In the genomic region with DNA sequence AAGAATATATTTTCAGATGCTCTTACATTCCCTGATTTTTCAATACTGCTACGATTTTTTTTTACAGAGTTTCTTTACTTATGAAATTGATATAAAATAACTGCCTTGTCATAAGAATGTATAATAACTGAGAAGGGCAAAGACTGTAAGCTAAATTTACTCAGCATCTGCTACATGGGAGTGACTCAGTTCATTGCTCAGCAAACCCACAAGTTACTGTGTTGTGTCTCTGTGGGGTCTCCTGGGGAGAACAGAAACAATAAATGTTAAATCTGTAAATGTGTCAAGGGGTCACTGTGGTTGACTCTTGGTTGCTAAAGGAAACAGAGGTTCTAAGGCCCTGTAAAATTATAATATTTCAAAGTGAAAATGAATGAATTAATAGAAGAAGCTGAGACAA, we compare ENCODE assay signal across 9 cellular contexts.
DNase-seq lines count a peak whose midpoint lies in the region; ATAC-seq and TF ChIP-seq lines count a peak whose summit lies in the region.
"Had no signal": no experiment of that assay in that cellular context is flagged by ENCODE, and none has a peak within 500 bp of the region (broad histone marks: within the 10 kb centered on the region; RNA-seq: fewer than 3 reads in every experiment).

No MANE protein-coding gene starts in this region.

- no peaks in the 10 kb centered on the region for H3K27me3 ChIP-seq in adipocyte (replicated peaks; ENCODE audit: control insufficient read depth, insufficient read depth, low read length)
- no peaks in the 10 kb centered on the region for H3K27me3 ChIP-seq in tibial artery
- H3K27me3 ChIP-seq in vagina = no peaks in the 10 kb centered on the region

- H3K4me1 ChIP-seq in adipocyte (ENCODE audit: control insufficient read depth, insufficient read depth, low read length) (peaks cover 15% of the 10 kb centered on the region), tibial artery (peaks cover 0 to 26% (median 4%) of the 10 kb centered on the region in 4 donors), vagina (no peaks in the 10 kb centered on the region)

- H3K4me3 Mint-ChIP-seq in activated T-cell treated with anti-CD3 and anti-CD28 coated beads, Interleukin-2, amount 50 U/mL, for 72 hours = no peak overlapping the region

- H3K27ac Mint-ChIP-seq in activated T-cell treated with anti-CD3 and anti-CD28 coated beads, Interleukin-2, amount 50 U/mL, for 72 hours = no peak overlapping the region

- intact Hi-C loops in tibial artery (cut with DNase I; ENCODE audit: low total_unique reads) (no loop called here), vagina (cut with DNase I) (no loop called here)

- H3K27me3 Mint-ChIP-seq in activated T-cell treated with anti-CD3 and anti-CD28 coated beads, Interleukin-2, amount 50 U/mL, for 72 hours (ENCODE audit: low read depth) = no peaks in the 10 kb centered on the region

- H3K9me3 ChIP-seq in adipocyte (ENCODE audit: control insufficient read depth, low read length) = no peaks in the 10 kb centered on the region
- no peaks in the 10 kb centered on the region for H3K9me3 ChIP-seq in tibial artery
- H3K9me3 ChIP-seq in vagina = no peaks in the 10 kb centered on the region

- peaks cover 17% of the 10 kb centered on the region for H3K4me1 Mint-ChIP-seq in activated T-cell treated with anti-CD3 and anti-CD28 coated beads, Interleukin-2, amount 50 U/mL, for 72 hours (ENCODE audit: low read depth)

- TF ChIP-seq CTCF in tibial artery (IDR thresholded peaks at IDR 0.05) (no peak), vagina (IDR thresholded peaks at IDR 0.05) (no peak)

- H3K27ac ChIP-seq in tibial artery = peak overlapping the region; percentile 26 to 57
- no peak overlapping the region for H3K27ac ChIP-seq in vagina

- H3K36me3 ChIP-seq in adipocyte (ENCODE audit: control insufficient read depth, insufficient read depth, low read length, severe bottlenecking) = no peaks in the 10 kb centered on the region
- no peaks in the 10 kb centered on the region for H3K36me3 ChIP-seq in tibial artery
- H3K36me3 ChIP-seq in vagina = no peaks in the 10 kb centered on the region

- peak in 1 of 2 donors; percentile 14 for DNase-seq in activated T-cell treated with anti-CD3 and anti-CD28 coated beads, Interleukin-2, amount 50 U/mL, for 72 hours
- DNase-seq in activated T-cell treated with anti-CD3 and anti-CD28 coated beads for 4 hours (no peak), adipocyte (ENCODE audit: low read depth) (peak; percentile 52), tibial artery (no peak), vagina (ENCODE audit: extremely low spot score in 2 of 2) (no peak), NCI-H2227 treated with DMSO at 0.1 percent for 48 hours (lab: John Stamatoyannopoulos, UW) (no peak)
- no peak for DNase-seq in stimulated activated CD4-positive, alpha-beta T cell treated with anti-CD3 and anti-CD28 coated beads, Interleukin-15, amount 100 ng/mL, for 24 hours
- DNase-seq: T-helper 1 cell had no signal

- ATAC-seq in activated T-cell treated with anti-CD3 and anti-CD28 coated beads, Interleukin-2, amount 50 U/mL, for 72 hours (replicated peaks in 1 of 2) = peak; percentile 75 to 79
- peak; percentile 76 for ATAC-seq in HG03060 (IDR thresholded peaks at IDR 0.05; ENCODE audit: low read depth, unreplicated experiment)

- H3K4me3 ChIP-seq in adipocyte (ENCODE audit: low read length) (peak overlapping the region; percentile 47), tibial artery (no peak overlapping the region), vagina (no peak overlapping the region)

- H3K9ac ChIP-seq in adipocyte (ENCODE audit: low read length) = no peak overlapping the region

- H3K9me3 Mint-ChIP-seq in activated T-cell treated with anti-CD3 and anti-CD28 coated beads, Interleukin-2, amount 50 U/mL, for 72 hours = no peaks in the 10 kb centered on the region

- no peak for TF ChIP-seq POLR2A in vagina (IDR thresholded peaks at IDR 0.05)

- H3K36me3 Mint-ChIP-seq in activated T-cell treated with anti-CD3 and anti-CD28 coated beads, Interleukin-2, amount 50 U/mL, for 72 hours (ENCODE audit: insufficient read depth in 2 of 2) = no peaks in the 10 kb centered on the region
